In genomic region chr3:43161684-43162512, GRCh38 we compare ENCODE assay signal across 8 cellular contexts. TPM values are rescaled to one million over a fixed set of nuclear protein-coding genes. Genes with fewer than 3 reads are reported as not detected.
DNase-seq lines count a peak whose midpoint lies in the region; ATAC-seq, FAIRE-seq and TF ChIP-seq lines count a peak whose summit lies in the region.

No MANE protein-coding gene starts in this region.

- H3K27me3 Mint-ChIP-seq in neural crest cell (ENCODE audit: low read depth) = no peaks in the 10 kb centered on the region

- H3K4me1 ChIP-seq in SK-N-SH (ENCODE audit: control insufficient read depth in 1 of 2, insufficient read depth in 2 of 2, low read depth in 1 of 2, low read length in 1 of 2) (peaks cover 0 to 6% of the 10 kb centered on the region in 2 experiments; a peak in 1 of 4 replicates), endothelial cell of umbilical vein (ENCODE audit: control insufficient read depth, extremely low read depth, insufficient read depth, low read length) (peaks cover 12% of the 10 kb centered on the region), SJCRH30 (no peaks in the 10 kb centered on the region), aorta (ENCODE audit: control insufficient read depth in 1 of 2, insufficient read depth in 2 of 2, low read length in 2 of 2) (no peaks in the 10 kb centered on the region)

- no peaks in the 10 kb centered on the region for H3K9me2 ChIP-seq in SK-N-SH

- H3K4me2 ChIP-seq in SK-N-SH (no peak overlapping the region), endothelial cell of umbilical vein (ENCODE audit: insufficient read depth, low read length) (no peak overlapping the region)

- no peaks in the 10 kb centered on the region for H3K4me1 Mint-ChIP-seq in neural crest cell

- H3K4me3 ChIP-seq in SK-N-SH (ENCODE audit: low read depth in 2 of 2, low read length in 1 of 2) = no peak overlapping the region; a peak in 1 of 4 replicates
- H3K4me3 ChIP-seq in endothelial cell of umbilical vein (replicated peaks in 1 of 3; ENCODE audit: insufficient read depth in 1 of 3, low read depth in 1 of 3, low read length in 3 of 3) = no peak overlapping the region
- no peak overlapping the region for H3K4me3 ChIP-seq in SJCRH30
- H3K4me3 ChIP-seq in aorta (ENCODE audit: low read length in 2 of 2) = no peak overlapping the region

- FAIRE-seq in endothelial cell of umbilical vein (lab: Jason Lieb, UNC) = peak; percentile 95

- H3K36me3 Mint-ChIP-seq in neural crest cell (ENCODE audit: low read depth) = peaks cover 4% of the 10 kb centered on the region

- no peak for DNase-seq in Right ventricle myocardium superior
- DNase-seq in cardiac septum (ENCODE audit: low spot score) = no peak
- peak; percentile 47 for DNase-seq in SK-N-SH
- DNase-seq in endothelial cell of umbilical vein (ENCODE audit: low read depth, low spot score) = peak; percentile 86
- no peak for DNase-seq in neural crest cell (ENCODE audit: low read depth, low spot score)
- no peak for DNase-seq in SJCRH30
- DNase-seq in aorta = no peak
- no peak for DNase-seq in NCI-H2196 treated with DMSO at 0.1 percent for 48 hours (lab: John Stamatoyannopoulos, UW; ENCODE audit: unreplicated experiment)

- intact Hi-C loops in Right ventricle myocardium superior (cut with DNase I) = loop anchor here (2.0 to 10.0 kb wide), 2 partner anchors 213 to 341 kb away; no protein-coding TSS in a partner anchor
- intact Hi-C loops in cardiac septum (cut with DNase I) = loop anchor here (2.0 to 5.0 kb wide), 3 partner anchors 125 to 341 kb away; partner anchors contain the start of gene SNRK
- intact Hi-C loops in endothelial cell of umbilical vein (cut with micrococcal nuclease) = loop anchor here (1.0 to 5.0 kb wide), 12 partner anchors 18 to 605 kb away; partner anchors contain the start of genes ABHD5 and SNRK
- intact Hi-C loops in aorta (cut with DNase I) = loop anchor here in 1 of 2 donors (10.0 kb wide), 1 partner anchor 343 kb away; no protein-coding TSS in a partner anchor

- peaks cover 10% of the 10 kb centered on the region for H3K9me3 Mint-ChIP-seq in neural crest cell

- no peak overlapping the region for H3K4me3 Mint-ChIP-seq in neural crest cell

- TF ChIP-seq EP300 in SK-N-SH (IDR thresholded peaks at IDR 0.05; ENCODE audit: borderline replicate concordance in 1 of 2, low read depth in 1 of 2, low read length in 1 of 2) = no peak

- TF ChIP-seq POLR2A in endothelial cell of umbilical vein (IDR thresholded peaks at IDR 0.05; ENCODE audit: low read depth, low read length) = no peak

- TF ChIP-seq CTCF in SK-N-SH (IDR thresholded peaks at IDR 0.05) (peak; percentile 46), endothelial cell of umbilical vein (IDR thresholded peaks at IDR 0.05; ENCODE audit: extremely low read depth in 1 of 2, insufficient read depth in 1 of 2, low read depth in 1 of 2, low read length in 2 of 2) (peak; percentile 33 to 36), neural crest cell (conservative IDR thresholded peaks at IDR 0.05) (peak; percentile 63)

- POLR2A ChIA-PET in SK-N-SH (lab: Yijun Ruan, JAX) = no interaction called here
- POLR2A ChIA-PET in endothelial cell of umbilical vein (lab: Charles Lee) = interaction anchor here (0.6 to 1.1 kb wide), 5 partner anchors 17 to 228 kb away, joined by 3 to 4 read pairs (median 3); no protein-coding TSS in a partner anchor

- dilution Hi-C loops in endothelial cell of umbilical vein (cut with MboI; ENCODE audit: extremely low pct_ligation_motif_present, low sequenced_read_pairs) = no loop called here

- H3K36me3 ChIP-seq in SK-N-SH (replicated peaks in 1 of 2; ENCODE audit: control insufficient read depth in 1 of 2, insufficient read depth in 2 of 2, low read length in 1 of 2) = no peaks in the 10 kb centered on the region
- no peaks in the 10 kb centered on the region for H3K36me3 ChIP-seq in endothelial cell of umbilical vein (ENCODE audit: control insufficient read depth in 2 of 2, extremely low read depth in 1 of 2, insufficient read depth in 2 of 2, low read length in 2 of 2)
- H3K36me3 ChIP-seq in SJCRH30 = no peaks in the 10 kb centered on the region
- H3K36me3 ChIP-seq in aorta (ENCODE audit: control insufficient read depth in 1 of 2, insufficient read depth in 2 of 2, low read length in 1 of 2) = no peaks in the 10 kb centered on the region

- no peak overlapping the region for H2AFZ ChIP-seq in SK-N-SH (ENCODE audit: low read depth)
- no peak overlapping the region for H2AFZ ChIP-seq in endothelial cell of umbilical vein (ENCODE audit: low read depth, low read length)

- BruUV-seq in endothelial cell of umbilical vein (replicated peaks; lab: Mats Ljungman, UMichigan) = no TSS peak

- H3K9ac ChIP-seq in SK-N-SH (no peak overlapping the region), endothelial cell of umbilical vein (replicated peaks; ENCODE audit: extremely low read depth, insufficient read depth, low read length) (peak overlapping the region; percentile 30)

- no peak overlapping the region for H3K27ac ChIP-seq in SK-N-SH (ENCODE audit: low read depth in 2 of 2, low read length in 1 of 2)
- peak overlapping the region; percentile 65 for H3K27ac ChIP-seq in endothelial cell of umbilical vein (ENCODE audit: insufficient read depth, low read depth, low read length)
- no peak overlapping the region for H3K27ac ChIP-seq in SJCRH30
- H3K27ac ChIP-seq in aorta (ENCODE audit: low read depth in 1 of 2, low read length in 2 of 2) = no peak overlapping the region

- H3K9me3 ChIP-seq in SK-N-SH (no peaks in the 10 kb centered on the region), endothelial cell of umbilical vein (replicated peaks; ENCODE audit: control insufficient read depth, insufficient read depth, low read length) (no peaks in the 10 kb centered on the region), SJCRH30 (replicated peaks) (no peaks in the 10 kb centered on the region), aorta (ENCODE audit: control insufficient read depth, low read length) (no peaks in the 10 kb centered on the region)

- WGBS in SK-N-SH (ENCODE audit: low lambda C conversion rate) = 31% methylated on average over 8 of the region's 9 CpGs
- WGBS in aorta, 2 donors = 40 to 41% methylated on average over 9 of the region's 9 CpGs

- peak; percentile 88 for TF ChIP-seq RAD21 in SK-N-SH (IDR thresholded peaks at IDR 0.05; ENCODE audit: low read length)

- H3K27me3 ChIP-seq in SK-N-SH (ENCODE audit: insufficient read depth) = peaks cover 6% of the 10 kb centered on the region; the same call in 1 of the 2 replicates
- H3K27me3 ChIP-seq in endothelial cell of umbilical vein (ENCODE audit: control insufficient read depth in 2 of 2, insufficient read depth in 2 of 2, low read length in 2 of 2) = no peaks in the 10 kb centered on the region
- H3K27me3 ChIP-seq in SJCRH30 = no peaks in the 10 kb centered on the region
- no peaks in the 10 kb centered on the region for H3K27me3 ChIP-seq in aorta (ENCODE audit: control insufficient read depth in 1 of 2, insufficient read depth in 2 of 2, low read length in 1 of 2)

- H3K79me2 ChIP-seq in SK-N-SH (ENCODE audit: insufficient read depth) (no peaks in the 10 kb centered on the region), endothelial cell of umbilical vein (ENCODE audit: control insufficient read depth, insufficient read depth, low read length) (no peaks in the 10 kb centered on the region)

- H3K27ac Mint-ChIP-seq in neural crest cell (ENCODE audit: unreplicated experiment) = no peak overlapping the region

- H3K9me1 ChIP-seq in endothelial cell of umbilical vein (replicated peaks; ENCODE audit: control insufficient read depth, extremely low read depth, insufficient read depth, low read length) = no peaks in the 10 kb centered on the region

- CTCF ChIA-PET in SK-N-SH (lab: Yijun Ruan, JAX) = interaction anchor here (0.6 to 4.6 kb wide), 45 partner anchors 10 to 1037 kb away, joined by 3 to 55 read pairs (median 3); partner anchors contain the start of gene SNRK
- CTCF ChIA-PET in endothelial cell of umbilical vein (lab: Charles Lee) = interaction anchor here (0.6 to 4.6 kb wide), 54 partner anchors 9 to 1074 kb away, joined by 3 to 63 read pairs (median 5); partner anchors contain the start of gene SNRK

- H3F3A ChIP-seq in SK-N-SH (replicated peaks; ENCODE audit: insufficient read depth) = no peaks in the 10 kb centered on the region

- peak; percentile 82 for ATAC-seq in Right ventricle myocardium superior (ENCODE audit: poor library complexity)
- ATAC-seq in aorta (ENCODE audit: low FRiP score) = no peak

- H4K20me1 ChIP-seq in SK-N-SH (ENCODE audit: insufficient read depth) = no peaks in the 10 kb centered on the region
- no peaks in the 10 kb centered on the region for H4K20me1 ChIP-seq in endothelial cell of umbilical vein (replicated peaks; ENCODE audit: control insufficient read depth, extremely low read depth, insufficient read depth, low read length)

TF ChIP-seq in SK-N-SH, 30 proteins besides CTCF, POLR2A, EP300 and RAD21:
- TF ChIP-seq EZH2phosphoT487 (IDR thresholded peaks at IDR 0.05; ENCODE audit: borderline replicate concordance, low read depth) (no peak), SMC3 (IDR thresholded peaks at IDR 0.05; ENCODE audit: low read depth, low read length) (peak; percentile 61)

TF ChIP-seq in endothelial cell of umbilical vein, 7 proteins besides CTCF, POLR2A, EP300 and RAD21 (continues in another document):
- TF ChIP-seq EZH2 (IDR thresholded peaks at IDR 0.05; ENCODE audit: borderline replicate concordance, low read depth, low read length, severe bottlenecking) (no peak), GATA2 (IDR thresholded peaks at IDR 0.05; ENCODE audit: insufficient read depth, insufficient read length, low read depth, low read length) (no peak), MAX (IDR thresholded peaks at IDR 0.05; ENCODE audit: insufficient read depth, insufficient read length) (no peak)

RNA-seq across cellular contexts. Expression of gene POMGNT2, which starts 56.0 kb away (rescaled TPM):
- total RNA-seq in Right ventricle myocardium superior (20.2 TPM), cardiac septum (15.5 TPM), endothelial cell of umbilical vein (6.4 and 9.1 TPM in 2 replicates), neural crest cell (19.8 and 20.4 TPM in 2 replicates), aorta (10 to 100 TPM in 1 of 2 donors, 1 to 10 TPM in 1; 9.0 to 12.0 TPM)
- polyA plus RNA-seq in SK-N-SH (2012; rRNA removed) (18.5 and 20.6 TPM in 2 replicates), endothelial cell of umbilical vein (16.3 and 19.0 TPM in 2 replicates), aorta (1 to 10 TPM; 2.8 to 8.2 TPM)
- 9.4 and 16.1 TPM in 2 replicates for polyA plus RNA-seq in SK-N-SH (2012; cell fraction: cytosol; rRNA removed)
- 10.9 and 11.5 TPM in 2 replicates for polyA plus RNA-seq in SK-N-SH (2012; cell fraction: nucleus; rRNA removed)
- 10.6 and 10.7 TPM in 2 replicates for polyA plus RNA-seq in endothelial cell of umbilical vein (2011; cell fraction: cytosol; rRNA removed)
- 5.5 and 6.8 TPM in 2 replicates for polyA plus RNA-seq in endothelial cell of umbilical vein (2011; cell fraction: nucleus; rRNA removed)
- polyA plus RNA-seq in endothelial cell of umbilical vein (2012) = 4.6 and 6.0 TPM in 2 replicates
- polyA minus RNA-seq in endothelial cell of umbilical vein = 5.6 and 8.0 TPM in 2 replicates
- 5.3 TPM for polyA minus RNA-seq in endothelial cell of umbilical vein (2011; cell fraction: cytosol; rRNA and poly(A)+ RNA removed)
- polyA minus RNA-seq in endothelial cell of umbilical vein (2011; cell fraction: nucleus; rRNA and poly(A)+ RNA removed) = 1.8 and 2.1 TPM in 2 replicates
- 1.3 and 1.8 TPM in 2 replicates for total RNA-seq in SJCRH30 (2014; rRNA removed; shearing (Covaris generic))

Comparison
In these comparisons a context has a peak if more than half of its experiments do, and no peak if none do; other contexts are left out.
1. DNase-seq: peak in SK-N-SH (single experiment) and endothelial cell of umbilical vein (single experiment); none in Right ventricle myocardium superior (single experiment), cardiac septum (single experiment), neural crest cell (single experiment), SJCRH30 (0 of 2), aorta (0 of 2) and NCI-H2196 treated with DMSO at 0.1 percent for 48 hours (single experiment).
2. Peak in every context shown above with its lines, with median percentiles within 50 percentile points of each other: CTCF ChIP-seq.